2 cellular contexts compared by ENCODE assay signal in the genomic region with DNA sequence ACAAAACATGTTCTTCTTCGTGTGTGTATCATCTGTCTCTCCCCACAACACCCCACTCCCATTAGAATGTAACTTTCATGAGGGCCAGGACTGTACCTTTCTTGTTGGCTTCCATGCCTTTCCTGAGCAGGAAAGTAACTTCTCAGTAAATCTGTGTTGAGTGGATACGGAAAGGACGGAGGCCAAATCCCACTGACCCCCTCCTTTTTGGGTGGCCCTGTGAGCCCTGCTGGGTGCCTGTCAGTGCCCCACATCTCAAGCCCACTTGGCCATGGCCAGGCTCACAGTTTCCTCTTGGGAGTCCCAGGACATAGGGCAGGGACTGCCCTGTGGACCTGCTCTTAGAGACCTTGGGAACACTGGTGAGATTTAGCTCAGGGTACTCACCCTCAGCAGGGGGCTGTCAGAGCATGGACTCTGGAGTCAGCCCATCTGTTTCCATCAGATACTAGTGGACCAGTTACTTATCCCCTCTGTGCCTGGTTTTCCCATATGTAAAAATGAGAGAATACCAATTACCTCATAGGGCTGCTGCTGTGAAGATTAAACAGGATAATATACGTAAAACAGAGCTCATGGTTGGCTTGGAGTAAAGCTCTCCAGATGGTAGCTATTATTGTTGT.
TF ChIP-seq lines count a peak whose summit lies in the region.

No MANE protein-coding gene starts in this region.

TF ChIP-seq in IMR-90, 13 proteins besides CTCF, POLR2A, EP300 and RAD21 (continued from another document):
- no peak for TF ChIP-seq SMC3 (IDR thresholded peaks at IDR 0.05; ENCODE audit: low read depth, low read length)
- no peak for TF ChIP-seq MAFK (IDR thresholded peaks at IDR 0.05; ENCODE audit: low read depth, low read length)
- no peak for TF ChIP-seq CHD1 (IDR thresholded peaks at IDR 0.05; ENCODE audit: low read depth, low read length)
- TF ChIP-seq RCOR1 (IDR thresholded peaks at IDR 0.05; ENCODE audit: insufficient replicate concordance, low read length), result no peak
- TF ChIP-seq, protein P1, sequence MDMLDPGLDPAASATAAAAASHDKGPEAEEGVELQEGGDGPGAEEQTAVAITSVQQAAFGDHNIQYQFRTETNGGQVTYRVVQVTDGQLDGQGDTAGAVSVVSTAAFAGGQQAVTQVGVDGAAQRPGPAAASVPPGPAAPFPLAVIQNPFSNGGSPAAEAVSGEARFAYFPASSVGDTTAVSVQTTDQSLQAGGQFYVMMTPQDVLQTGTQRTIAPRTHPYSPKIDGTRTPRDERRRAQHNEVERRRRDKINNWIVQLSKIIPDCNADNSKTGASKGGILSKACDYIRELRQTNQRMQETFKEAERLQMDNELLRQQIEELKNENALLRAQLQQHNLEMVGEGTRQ (IDR thresholded peaks at IDR 0.05; ENCODE audit: low read depth, low read length), result no peak
- TF ChIP-seq NFE2L2 (IDR thresholded peaks at IDR 0.05; ENCODE audit: low read depth, low read length), result no peak
- TF ChIP-seq, protein P2, sequence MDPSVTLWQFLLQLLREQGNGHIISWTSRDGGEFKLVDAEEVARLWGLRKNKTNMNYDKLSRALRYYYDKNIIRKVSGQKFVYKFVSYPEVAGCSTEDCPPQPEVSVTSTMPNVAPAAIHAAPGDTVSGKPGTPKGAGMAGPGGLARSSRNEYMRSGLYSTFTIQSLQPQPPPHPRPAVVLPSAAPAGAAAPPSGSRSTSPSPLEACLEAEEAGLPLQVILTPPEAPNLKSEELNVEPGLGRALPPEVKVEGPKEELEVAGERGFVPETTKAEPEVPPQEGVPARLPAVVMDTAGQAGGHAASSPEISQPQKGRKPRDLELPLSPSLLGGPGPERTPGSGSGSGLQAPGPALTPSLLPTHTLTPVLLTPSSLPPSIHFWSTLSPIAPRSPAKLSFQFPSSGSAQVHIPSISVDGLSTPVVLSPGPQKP (IDR thresholded peaks at IDR 0.05; ENCODE audit: borderline replicate concordance, low read depth, low read length), result no peak
- TF ChIP-seq BHLHE40 (IDR thresholded peaks at IDR 0.05; ENCODE audit: low read depth, low read length), result no peak
- TF ChIP-seq MXI1 (IDR thresholded peaks at IDR 0.05; ENCODE audit: borderline replicate concordance, low read depth, low read length), result no peak
- no peak for TF ChIP-seq FOS (IDR thresholded peaks at IDR 0.05; ENCODE audit: low read depth, low read length)
- TF ChIP-seq MAZ (IDR thresholded peaks at IDR 0.05; ENCODE audit: borderline replicate concordance, low read depth, low read length), result no peak

TF ChIP-seq in neural cell, 6 proteins besides CTCF, POLR2A, EP300 and RAD21:
- TF ChIP-seq, protein P3, sequence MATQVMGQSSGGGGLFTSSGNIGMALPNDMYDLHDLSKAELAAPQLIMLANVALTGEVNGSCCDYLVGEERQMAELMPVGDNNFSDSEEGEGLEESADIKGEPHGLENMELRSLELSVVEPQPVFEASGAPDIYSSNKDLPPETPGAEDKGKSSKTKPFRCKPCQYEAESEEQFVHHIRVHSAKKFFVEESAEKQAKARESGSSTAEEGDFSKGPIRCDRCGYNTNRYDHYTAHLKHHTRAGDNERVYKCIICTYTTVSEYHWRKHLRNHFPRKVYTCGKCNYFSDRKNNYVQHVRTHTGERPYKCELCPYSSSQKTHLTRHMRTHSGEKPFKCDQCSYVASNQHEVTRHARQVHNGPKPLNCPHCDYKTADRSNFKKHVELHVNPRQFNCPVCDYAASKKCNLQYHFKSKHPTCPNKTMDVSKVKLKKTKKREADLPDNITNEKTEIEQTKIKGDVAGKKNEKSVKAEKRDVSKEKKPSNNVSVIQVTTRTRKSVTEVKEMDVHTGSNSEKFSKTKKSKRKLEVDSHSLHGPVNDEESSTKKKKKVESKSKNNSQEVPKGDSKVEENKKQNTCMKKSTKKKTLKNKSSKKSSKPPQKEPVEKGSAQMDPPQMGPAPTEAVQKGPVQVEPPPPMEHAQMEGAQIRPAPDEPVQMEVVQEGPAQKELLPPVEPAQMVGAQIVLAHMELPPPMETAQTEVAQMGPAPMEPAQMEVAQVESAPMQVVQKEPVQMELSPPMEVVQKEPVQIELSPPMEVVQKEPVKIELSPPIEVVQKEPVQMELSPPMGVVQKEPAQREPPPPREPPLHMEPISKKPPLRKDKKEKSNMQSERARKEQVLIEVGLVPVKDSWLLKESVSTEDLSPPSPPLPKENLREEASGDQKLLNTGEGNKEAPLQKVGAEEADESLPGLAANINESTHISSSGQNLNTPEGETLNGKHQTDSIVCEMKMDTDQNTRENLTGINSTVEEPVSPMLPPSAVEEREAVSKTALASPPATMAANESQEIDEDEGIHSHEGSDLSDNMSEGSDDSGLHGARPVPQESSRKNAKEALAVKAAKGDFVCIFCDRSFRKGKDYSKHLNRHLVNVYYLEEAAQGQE (IDR thresholded peaks at IDR 0.05; ENCODE audit: borderline replicate concordance), result no peak
- no peak for TF ChIP-seq SMC3 (conservative IDR thresholded peaks at IDR 0.05; ENCODE audit: poor library complexity)
- no peak for TF ChIP-seq EZH2 (IDR thresholded peaks at IDR 0.05; ENCODE audit: borderline replicate concordance, insufficient read depth, low read length, poor library complexity, severe bottlenecking)
- no peak for TF ChIP-seq MXI1 (conservative IDR thresholded peaks at IDR 0.05; ENCODE audit: poor library complexity, severe bottlenecking)
